In the genomic region with DNA sequence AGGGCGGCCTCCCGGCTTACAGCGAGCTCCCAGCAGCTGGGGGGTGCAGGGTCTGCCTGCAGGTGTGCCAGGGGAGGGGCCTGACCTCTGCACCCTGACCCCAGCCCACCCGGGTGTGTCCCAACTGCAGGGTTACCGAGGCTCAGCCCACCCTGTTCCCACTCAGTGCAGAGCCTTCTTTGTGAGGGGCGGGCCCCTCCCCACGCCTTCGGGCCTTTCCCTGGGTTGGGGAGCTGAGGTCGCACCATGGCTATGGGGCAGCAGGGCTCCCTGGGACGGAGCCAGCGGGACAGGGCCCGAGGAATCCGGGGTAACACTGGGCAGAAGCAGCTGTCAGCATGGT, we compare ENCODE assay signal across 14 cellular contexts. TPM values are rescaled to one million over a fixed set of nuclear protein-coding genes. Genes with fewer than 3 reads are reported as not detected.
"Had no signal": no experiment of that assay in that cellular context is flagged by ENCODE, and none has a peak within 500 bp of the region (broad histone marks: within the 10 kb centered on the region; RNA-seq: fewer than 3 reads in every experiment).

No MANE protein-coding gene starts in this region.

- H3K4me3 ChIP-seq: lung had no signal

- H3K4me3 Mint-ChIP-seq: activated CD8-positive, alpha-beta T cell treated with anti-CD3 and anti-CD28 coated beads, Interleukin-2, amount 10 ng/mL, durations not matched to agents 7 days and 5 days; activated naive CD8-positive, alpha-beta T cell treated with anti-CD3 and anti-CD28 coated beads, Interleukin-2, amount 50 U/mL, for 24 hours; natural killer cell had no signal

- H3K27me3 ChIP-seq: ascending aorta had no signal

- H3K4me1 Mint-ChIP-seq: activated naive CD8-positive, alpha-beta T cell treated with anti-CD3 and anti-CD28 coated beads, Interleukin-2, amount 50 U/mL, for 24 hours; natural killer cell had no signal

- H3K27ac Mint-ChIP-seq: activated CD8-positive, alpha-beta T cell treated with anti-CD3 and anti-CD28 coated beads, Interleukin-2, amount 10 ng/mL, durations not matched to agents 7 days and 5 days; activated naive CD8-positive, alpha-beta T cell treated with anti-CD3 and anti-CD28 coated beads, Interleukin-2, amount 50 U/mL, for 24 hours; natural killer cell had no signal

- DNase-seq: activated CD8-positive, alpha-beta memory T cell treated with anti-CD3 and anti-CD28 coated beads, Interleukin-2, amount 50 U/mL, for 48 hours; activated CD8-positive, alpha-beta T cell treated with anti-CD3 and anti-CD28 coated beads, Interleukin-2, amount 10 ng/mL, durations not matched to agents 7 days and 5 days; activated naive CD8-positive, alpha-beta T cell treated with anti-CD3 and anti-CD28 coated beads, Interleukin-2, amount 50 U/mL, for 24 hours; hippocampal formation; left cardiac atrium; natural killer cell; stimulated activated CD4-positive, alpha-beta T cell treated with anti-CD3 and anti-CD28 coated beads, Interleukin-4, amount 100 ng/mL, for 4 hours; SW 1271; trophoblast cell had no signal

- H3K36me3 Mint-ChIP-seq: natural killer cell had no signal

- ATAC-seq: activated CD8-positive, alpha-beta T cell treated with anti-CD3 and anti-CD28 coated beads, Interleukin-2, amount 10 ng/mL, durations not matched to agents 7 days and 5 days; activated naive CD8-positive, alpha-beta T cell treated with anti-CD3 and anti-CD28 coated beads, Interleukin-2, amount 50 U/mL, for 24 hours; natural killer cell had no signal

- H3K27me3 Mint-ChIP-seq: activated naive CD8-positive, alpha-beta T cell treated with anti-CD3 and anti-CD28 coated beads, Interleukin-2, amount 50 U/mL, for 24 hours had no signal

- H3K9me3 Mint-ChIP-seq: activated naive CD8-positive, alpha-beta T cell treated with anti-CD3 and anti-CD28 coated beads, Interleukin-2, amount 50 U/mL, for 24 hours; natural killer cell had no signal

- H3K36me3 ChIP-seq: ascending aorta had no signal

- H3K9me3 ChIP-seq: ascending aorta had no signal

RNA-seq across cellular contexts. Expression of gene CACNA1H, which starts 17.1 kb away (rescaled TPM):
- total RNA-seq: bronchial epithelial cell, endothelial cell of umbilical vein had no signal

RNA-seq across cellular contexts. Expression of gene TPSG1, which starts 55.0 kb away (rescaled TPM):
- total RNA-seq: activated CD8-positive, alpha-beta T cell treated with anti-CD3 and anti-CD28 coated beads, Interleukin-2, amount 10 ng/mL, durations not matched to agents 7 days and 5 days; ascending aorta; bronchial epithelial cell; endothelial cell of umbilical vein; osteoblast had no signal
- polyA plus RNA-seq: endothelial cell of umbilical vein had no signal

RNA-seq across cellular contexts. Expression of gene TPSB2, which starts 59.9 kb away (rescaled TPM):
- total RNA-seq: activated CD8-positive, alpha-beta T cell treated with anti-CD3 and anti-CD28 coated beads, Interleukin-2, amount 10 ng/mL, durations not matched to agents 7 days and 5 days; ascending aorta; bronchial epithelial cell; endothelial cell of umbilical vein; osteoblast had no signal
- polyA plus RNA-seq: endothelial cell of umbilical vein had no signal
